1 cellular context compared by ENCODE assay signal in genomic region chr3:150737874-150738679, GRCh38.
TF ChIP-seq lines count a peak whose summit lies in the region.

No MANE protein-coding gene starts in this region.

TF ChIP-seq in HepG2, 621 proteins besides CTCF, POLR2A, EP300 and RAD21 (continued from another document and continues in another):
- TF ChIP-seq POGK (CRISPR knock-in tag; conservative IDR thresholded peaks at IDR 0.05) (no peak; the same call in 1 of the 2 replicates), ZBTB20 (CRISPR knock-in tag; IDR thresholded peaks at IDR 0.05; ENCODE audit: borderline replicate concordance, low read depth) (0 out of 2 replicates have a peak, but pooled peaks have one; percentile 27), SIX4 (CRISPR knock-in tag; IDR thresholded peaks at IDR 0.05) (no peak), ZNF512B (CRISPR knock-in tag; IDR thresholded peaks at IDR 0.05; ENCODE audit: borderline replicate concordance) (no peak), ZNF124 (CRISPR knock-in tag; IDR thresholded peaks at IDR 0.05) (no peak), KLF9 (CRISPR knock-in tag; IDR thresholded peaks at IDR 0.05; ENCODE audit: low read depth) (no peak), ZNF772 (CRISPR knock-in tag; IDR thresholded peaks at IDR 0.05) (no peak), ZNF549 (CRISPR knock-in tag; IDR thresholded peaks at IDR 0.05) (no peak), HNRNPLL (IDR thresholded peaks at IDR 0.05; ENCODE audit: low read depth, low read length, poor library complexity, severe bottlenecking) (no peak), PHF5A (CRISPR knock-in tag; IDR thresholded peaks at IDR 0.05; ENCODE audit: low read depth, unreplicated experiment) (no peak), ZNF382 (CRISPR knock-in tag; IDR thresholded peaks at IDR 0.05; ENCODE audit: borderline replicate concordance) (no peak), GABPB1 (CRISPR knock-in tag; IDR thresholded peaks at IDR 0.05) (no peak), FOXO4 (CRISPR knock-in tag; conservative IDR thresholded peaks at IDR 0.05) (no peak), ZNF136 (CRISPR knock-in tag; IDR thresholded peaks at IDR 0.05; ENCODE audit: low read depth) (no peak), ZNF660 (CRISPR knock-in tag; IDR thresholded peaks at IDR 0.05; ENCODE audit: borderline replicate concordance, low read depth) (no peak), ZNF562 (CRISPR knock-in tag; IDR thresholded peaks at IDR 0.05; ENCODE audit: borderline replicate concordance) (no peak), ZSCAN12 (CRISPR knock-in tag; IDR thresholded peaks at IDR 0.05) (no peak), ZFP36 (IDR thresholded peaks at IDR 0.05; ENCODE audit: borderline replicate concordance, low read depth, low read length, partially characterized antibody) (no peak), ZFY (CRISPR knock-in tag; IDR thresholded peaks at IDR 0.05) (no peak), ZSCAN29 (CRISPR knock-in tag; conservative IDR thresholded peaks at IDR 0.05) (0 out of 2 replicates have a peak, but pooled peaks have one; percentile 81), IKZF1 (IDR thresholded peaks at IDR 0.05) (no peak), KLF11 (CRISPR knock-in tag; IDR thresholded peaks at IDR 0.05) (no peak), ZNF362 (CRISPR knock-in tag; IDR thresholded peaks at IDR 0.05; ENCODE audit: borderline replicate concordance) (no peak), ZBTB7B (CRISPR knock-in tag; IDR thresholded peaks at IDR 0.05) (no peak), TOE1 (CRISPR knock-in tag; IDR thresholded peaks at IDR 0.05) (no peak), ATF4 (CRISPR knock-in tag; IDR thresholded peaks at IDR 0.05) (no peak), RXRB (CRISPR knock-in tag; IDR thresholded peaks at IDR 0.05; ENCODE audit: borderline replicate concordance) (peak; percentile 68; the same call in 1 of the 2 replicates), HDAC1 (CRISPR knock-in tag; IDR thresholded peaks at IDR 0.05) (no peak), MIXL1 (CRISPR knock-in tag; IDR thresholded peaks at IDR 0.05) (0 out of 2 replicates have a peak, but pooled peaks have one; percentile 8), ZNF335 (CRISPR knock-in tag; IDR thresholded peaks at IDR 0.05) (no peak), ZNF780A (CRISPR knock-in tag; IDR thresholded peaks at IDR 0.05) (no peak), ZBTB4 (CRISPR knock-in tag; IDR thresholded peaks at IDR 0.05; ENCODE audit: borderline replicate concordance) (no peak), CCAR2 (optimal IDR thresholded peaks at IDR 0.05; ENCODE audit: low read depth, low read length) (no peak), ZNF343 (CRISPR knock-in tag; IDR thresholded peaks at IDR 0.05) (no peak), ZNF614 (CRISPR knock-in tag; IDR thresholded peaks at IDR 0.05; ENCODE audit: borderline replicate concordance) (peak; percentile 61; the same call in 1 of the 2 replicates), KDM4B (CRISPR knock-in tag; IDR thresholded peaks at IDR 0.05) (no peak), TRIM22 (IDR thresholded peaks at IDR 0.05) (no peak), CENPT (CRISPR knock-in tag; IDR thresholded peaks at IDR 0.05; ENCODE audit: low read depth) (no peak), MAF1 (CRISPR knock-in tag; IDR thresholded peaks at IDR 0.05; ENCODE audit: borderline replicate concordance) (no peak), FIP1L1 (IDR thresholded peaks at IDR 0.05; ENCODE audit: borderline replicate concordance, insufficient read depth, low read depth, low read length) (no peak), EZH2 (conservative IDR thresholded peaks at IDR 0.05; ENCODE audit: low read depth, low read length) (no peak), BCLAF1 (IDR thresholded peaks at IDR 0.05) (no peak), NFAT5 (CRISPR knock-in tag; IDR thresholded peaks at IDR 0.05) (no peak)
